ENCODE assay signal across 2 cellular contexts in the genomic region with DNA sequence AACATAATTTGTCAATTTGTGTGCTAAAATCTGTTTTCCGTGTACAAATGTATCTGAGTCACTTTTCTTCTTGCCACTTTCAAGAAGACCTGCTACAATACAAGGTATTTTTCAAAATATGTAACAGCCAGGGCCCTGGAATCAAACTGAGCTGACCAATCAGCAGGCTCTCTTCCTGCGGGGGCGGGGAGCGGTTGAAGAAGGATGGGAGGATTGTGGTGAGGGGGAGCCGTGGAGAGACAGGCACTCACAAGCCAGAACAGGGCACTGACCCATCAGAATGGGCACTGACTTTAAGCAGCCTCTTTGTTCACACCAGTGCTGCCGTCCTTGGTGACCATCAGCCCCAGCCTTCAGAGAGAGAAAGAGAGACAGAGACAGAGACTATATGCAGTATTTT.
TF ChIP-seq lines count a peak whose summit lies in the region.

No MANE protein-coding gene starts in this region.

TF ChIP-seq in HCT116, 20 proteins besides CTCF, POLR2A, EP300 and RAD21:
- no peak for TF ChIP-seq ELF1 (IDR thresholded peaks at IDR 0.05; ENCODE audit: borderline replicate concordance, low read depth)
- TF ChIP-seq TCF7L2 (IDR thresholded peaks at IDR 0.05; ENCODE audit: borderline replicate concordance, extremely low read depth, insufficient read depth, insufficient read length) = no peak
- no peak for TF ChIP-seq MAX (IDR thresholded peaks at IDR 0.05)
- no peak for TF ChIP-seq JUND (IDR thresholded peaks at IDR 0.05)

TF ChIP-seq in WTC11, 78 proteins besides CTCF, POLR2A, EP300 and RAD21:
- TF ChIP-seq OVOL2 (CRISPR knock-in tag; IDR thresholded peaks at IDR 0.05; ENCODE audit: borderline replicate concordance) = no peak
- no peak for TF ChIP-seq SMAD3 (CRISPR knock-in tag; IDR thresholded peaks at IDR 0.05; ENCODE audit: borderline replicate concordance)
- TF ChIP-seq, protein P1, sequence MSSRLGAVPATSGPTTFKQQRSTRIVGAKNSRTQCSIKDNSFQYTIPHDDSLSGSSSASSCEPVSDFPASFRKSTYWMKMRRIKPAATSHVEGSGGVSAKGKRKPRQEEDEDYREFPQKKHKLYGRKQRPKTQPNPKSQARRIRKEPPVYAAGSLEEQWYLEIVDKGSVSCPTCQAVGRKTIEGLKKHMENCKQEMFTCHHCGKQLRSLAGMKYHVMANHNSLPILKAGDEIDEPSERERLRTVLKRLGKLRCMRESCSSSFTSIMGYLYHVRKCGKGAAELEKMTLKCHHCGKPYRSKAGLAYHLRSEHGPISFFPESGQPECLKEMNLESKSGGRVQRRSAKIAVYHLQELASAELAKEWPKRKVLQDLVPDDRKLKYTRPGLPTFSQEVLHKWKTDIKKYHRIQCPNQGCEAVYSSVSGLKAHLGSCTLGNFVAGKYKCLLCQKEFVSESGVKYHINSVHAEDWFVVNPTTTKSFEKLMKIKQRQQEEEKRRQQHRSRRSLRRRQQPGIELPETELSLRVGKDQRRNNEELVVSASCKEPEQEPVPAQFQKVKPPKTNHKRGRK (CRISPR knock-in tag; IDR thresholded peaks at IDR 0.05; ENCODE audit: borderline replicate concordance) = no peak
- no peak for TF ChIP-seq ZNF138 (CRISPR knock-in tag; conservative IDR thresholded peaks at IDR 0.05)
- TF ChIP-seq ESRRA (CRISPR knock-in tag; IDR thresholded peaks at IDR 0.05; ENCODE audit: borderline replicate concordance) = no peak
- no peak for TF ChIP-seq NFE2L1 (CRISPR knock-in tag; IDR thresholded peaks at IDR 0.05)
- TF ChIP-seq HMGXB4 (CRISPR knock-in tag; IDR thresholded peaks at IDR 0.05) = no peak
- no peak for TF ChIP-seq AFF4 (CRISPR knock-in tag; IDR thresholded peaks at IDR 0.05; ENCODE audit: borderline replicate concordance)
- no peak for TF ChIP-seq RELA (CRISPR knock-in tag; IDR thresholded peaks at IDR 0.05; ENCODE audit: borderline replicate concordance)
- no peak for TF ChIP-seq GTF2I (CRISPR knock-in tag; conservative IDR thresholded peaks at IDR 0.05)
- TF ChIP-seq ZNF219 (CRISPR knock-in tag; IDR thresholded peaks at IDR 0.05; ENCODE audit: borderline replicate concordance) = no peak
- TF ChIP-seq TP53 (CRISPR knock-in tag; IDR thresholded peaks at IDR 0.05) = no peak
- TF ChIP-seq EMX1 (CRISPR knock-in tag; IDR thresholded peaks at IDR 0.05) = no peak
